In genomic region chr2:193808877-193809276, GRCh38 we compare ENCODE assay signal across 8 cellular contexts.
"Had no signal": no experiment of that assay in that cellular context is flagged by ENCODE, and none has a peak within 500 bp of the region (broad histone marks: within the 10 kb centered on the region; RNA-seq: fewer than 3 reads in every experiment).

No MANE protein-coding gene starts in this region.

- FAIRE-seq: HepG2 had no signal

- H2AFZ ChIP-seq: GM23248 had no signal

- H3K9ac ChIP-seq: GM23248 had no signal

- H3K36me3 ChIP-seq: HAP-1 had no signal

- H3K27ac ChIP-seq: GM23248, HL-60 had no signal

- H3K4me3 ChIP-seq: GM23248, HAP-1 had no signal

- ATAC-seq: HCT116, HepG2 had no signal

- DNase-seq: GM23248, GOT3, H7, HFFc6 had no signal

- H3K9me3 ChIP-seq: HAP-1 had no signal
